26 cellular contexts compared by ENCODE assay signal in the genomic region with DNA sequence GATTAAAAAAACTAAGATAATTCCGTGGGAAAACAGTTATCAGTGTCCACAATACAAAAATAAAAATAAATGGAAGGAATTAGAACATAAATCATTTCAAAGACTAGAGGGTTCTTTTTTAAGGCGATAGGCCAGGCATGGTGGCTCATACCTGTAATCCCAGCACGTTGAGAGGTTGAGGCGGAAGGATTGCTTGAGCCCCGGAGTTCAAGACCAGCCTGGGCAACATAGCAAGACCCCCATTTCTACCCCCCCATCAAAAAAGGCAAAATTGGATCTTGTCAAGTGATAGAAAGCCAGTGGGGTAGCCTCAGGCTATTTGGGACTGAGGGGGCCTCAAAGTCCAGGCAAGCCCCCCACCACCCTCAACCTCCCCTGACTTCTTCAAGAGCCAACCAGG. TPM values are rescaled to one million over a fixed set of nuclear protein-coding genes. Genes with fewer than 3 reads are reported as not detected.
DNase-seq lines count a peak whose midpoint lies in the region; ATAC-seq, FAIRE-seq and TF ChIP-seq lines count a peak whose summit lies in the region.
"Had no signal": no experiment of that assay in that cellular context is flagged by ENCODE, and none has a peak within 500 bp of the region (broad histone marks: within the 10 kb centered on the region; RNA-seq: fewer than 3 reads in every experiment).

No MANE protein-coding gene starts in this region.

- no peak overlapping the region for H2BK15ac ChIP-seq in neuronal stem cell (ENCODE audit: low read length)

- H3K14ac ChIP-seq in neuronal stem cell (ENCODE audit: low read length) = no peak overlapping the region

- no peak overlapping the region for H3K23ac ChIP-seq in neuronal stem cell (ENCODE audit: low read depth, low read length, poor library complexity)

- DNase-seq in K562 (ENCODE audit: extremely low read depth in 1 of 4, low spot score in 3 of 4) (no peak), neuronal stem cell (ENCODE audit: low spot score) (no peak), HPDE6-E6E7 (ENCODE audit: extremely low spot score) (no peak), NCI-H82 treated with DMSO at 0.1 percent for 48 hours (lab: John Stamatoyannopoulos, UW; ENCODE audit: unreplicated experiment) (no peak)
- DNase-seq: 8988T; ACHN; BE2C; C1 segment of cervical spinal cord; CD4-positive, alpha-beta memory T cell; CD4-positive, CD25-positive, alpha-beta regulatory T cell; CD8-positive, alpha-beta memory T cell; COR-L47; DMS 273 treated with DMSO at 0.1 percent for 48 hours; DMS153; DMS53; DMS79; DND-41; EL; GDM1 had no signal

- H3K27ac ChIP-seq in K562 (ENCODE audit: extremely low read depth, low read depth, low read length) = no peak overlapping the region
- no peak overlapping the region for H3K27ac ChIP-seq in neuronal stem cell (replicated peaks; ENCODE audit: low read length)
- H3K27ac ChIP-seq: BLaER1 had no signal

- H3K4ac ChIP-seq in neuronal stem cell (ENCODE audit: low read length) = no peak overlapping the region

- no peak overlapping the region for H3K18ac ChIP-seq in neuronal stem cell (ENCODE audit: low read length)

- peak overlapping the region; percentile 40 for H2AK5ac ChIP-seq in neuronal stem cell (ENCODE audit: low read depth, low read length)

- H2AFZ ChIP-seq in K562 (ENCODE audit: low read depth, low read length) (no peak overlapping the region), neuronal stem cell (ENCODE audit: low read length) (no peak overlapping the region)

- H4K20me1 ChIP-seq in K562 (replicated peaks; ENCODE audit: control insufficient read depth, insufficient read depth, low read length) = no peaks in the 10 kb centered on the region
- H4K20me1 ChIP-seq: BLaER1 had no signal

- CTCF ChIA-PET in K562 (lab: Yijun Ruan, JAX; ENCODE audit: low intra/inter-chr PET ratio) = interaction anchor here (1.7 kb wide), 1 partner anchor 9 kb away, joined by 5 read pairs; no protein-coding TSS in a partner anchor

- intact Hi-C loops in K562 (cut with micrococcal nuclease) = no loop called here

- peaks cover 0 to 6% of the 10 kb centered on the region in 2 experiments; a peak in 2 of 5 replicates for H3K4me1 ChIP-seq in K562 (replicated peaks in 1 of 2; ENCODE audit: control insufficient read depth in 2 of 2, insufficient read depth in 2 of 2, low read length in 2 of 2)
- no peaks in the 10 kb centered on the region for H3K4me1 ChIP-seq in neuronal stem cell (ENCODE audit: control insufficient read depth in 2 of 2, insufficient read depth in 1 of 2, low read depth in 1 of 2, low read length in 2 of 2)
- H3K4me1 ChIP-seq: BE2C, BLaER1 had no signal

- H2BK12ac ChIP-seq in neuronal stem cell (ENCODE audit: low read length) = no peak overlapping the region

- no peak overlapping the region for H4K8ac ChIP-seq in neuronal stem cell (ENCODE audit: low read depth, low read length)

- no peak for TF ChIP-seq EP300 in K562 (IDR thresholded peaks at IDR 0.05; ENCODE audit: low read length)

- no peak for ATAC-seq in K562
- no peak for ATAC-seq in GM19035 (IDR thresholded peaks at IDR 0.05; ENCODE audit: unreplicated experiment)
- ATAC-seq: GM12878 had no signal

- H2BK5ac ChIP-seq in neuronal stem cell (ENCODE audit: low read length) = no peak overlapping the region

- 36% methylated on average over 5 of the region's 5 CpGs for WGBS in K562 (ENCODE audit: insufficient coverage, low coverage, missing lambda C conversion rate)
- no CpG with 5 or more reads among the region's 5 CpGs for WGBS in neuronal stem cell (ENCODE audit: extremely low coverage in 2 of 2, insufficient read length in 2 of 2, insufficient replicate concordance in 1 of 2), 2 donors

- TF ChIP-seq CTCF in K562 (IDR thresholded peaks at IDR 0.05 in 2 of 3, conservative IDR thresholded peaks at IDR 0.05 in 1 of 3; ENCODE audit: insufficient read depth in 2 of 3, low read depth in 1 of 3, low read length in 3 of 3) = no peak

- no peaks in the 10 kb centered on the region for H3K79me1 ChIP-seq in neuronal stem cell (ENCODE audit: low read depth, low read length)

- no peaks in the 10 kb centered on the region for H3K79me2 ChIP-seq in K562 (ENCODE audit: control insufficient read depth, insufficient read depth, low read length)

- H3K4me2 ChIP-seq in K562 (ENCODE audit: insufficient read depth, low read length) (no peak overlapping the region), neuronal stem cell (ENCODE audit: insufficient read depth, low read length, poor library complexity, severe bottlenecking) (no peak overlapping the region)
- H3K4me2 ChIP-seq: BLaER1 had no signal

- in situ Hi-C loops in K562 (cut with MboI) = no loop called here

- no peak for TF ChIP-seq RAD21 in K562 (CRISPR knock-in tag; conservative IDR thresholded peaks at IDR 0.05 in 1 of 2, IDR thresholded peaks at IDR 0.05 in 1 of 2)

- H3K9me3 ChIP-seq in K562 (replicated peaks; ENCODE audit: control insufficient read depth, insufficient read depth, low read depth, low read length) = peaks cover 6% of the 10 kb centered on the region; the same call in 1 of the 2 replicates
- no peaks in the 10 kb centered on the region for H3K9me3 ChIP-seq in neuronal stem cell (replicated peaks in 1 of 2; ENCODE audit: control insufficient read depth in 2 of 2, insufficient read depth in 1 of 2, low read depth in 1 of 2, low read length in 2 of 2)
- H3K9me3 ChIP-seq: BE2C had no signal

- POLR2A ChIA-PET in K562 (lab: Yijun Ruan, JAX) = no interaction called here

- FAIRE-seq in K562 (lab: Jason Lieb, UNC) = no peak
- FAIRE-seq: A204.1, GM12878, GM12892, GM18507, GM19239 had no signal

- no peaks in the 10 kb centered on the region for H3K36me3 ChIP-seq in K562 (ENCODE audit: control insufficient read depth, insufficient read depth, low read length)
- H3K36me3 ChIP-seq in neuronal stem cell (replicated peaks in 1 of 2; ENCODE audit: control insufficient read depth in 2 of 2, insufficient read depth in 2 of 2, low read length in 2 of 2) = no peaks in the 10 kb centered on the region
- H3K36me3 ChIP-seq: BE2C had no signal

- H3K9ac ChIP-seq in K562 (ENCODE audit: insufficient read depth in 1 of 2, low read depth in 2 of 2, low read length in 2 of 2) (no peak overlapping the region), neuronal stem cell (ENCODE audit: low read depth, low read length, poor library complexity) (no peak overlapping the region)
- H3K9ac ChIP-seq: BLaER1 had no signal

- H4K91ac ChIP-seq in neuronal stem cell (ENCODE audit: low read depth, low read length, poor library complexity) = no peak overlapping the region

- H2BK120ac ChIP-seq in neuronal stem cell (ENCODE audit: low read depth, low read length) = no peak overlapping the region

- no peak for TF ChIP-seq POLR2A in K562 (conservative IDR thresholded peaks at IDR 0.05)

- BruUV-seq in K562 (replicated peaks; lab: Mats Ljungman, UMichigan) = no TSS peak

- no peaks in the 10 kb centered on the region for H3K9me1 ChIP-seq in K562 (ENCODE audit: control insufficient read depth, insufficient read depth, low read length)

- H3K4me3 ChIP-seq in K562 (no peak overlapping the region), neuronal stem cell (ENCODE audit: low read length in 2 of 2) (no peak overlapping the region)
- H3K4me3 ChIP-seq: BLaER1, GM12878 had no signal

- H3K27me3 ChIP-seq in K562 (ENCODE audit: control insufficient read depth in 2 of 2, insufficient read depth in 2 of 2, low read length in 2 of 2) (peaks cover 0 to 6% of the 10 kb centered on the region in 2 experiments; a peak in 1 of 5 replicates), neuronal stem cell (ENCODE audit: control insufficient read depth in 3 of 3, insufficient read depth in 3 of 3, low read depth in 1 of 3, low read length in 3 of 3) (peaks cover 0 to 2% (median 0%) of the 10 kb centered on the region in 3 experiments)
- H3K27me3 ChIP-seq: BE2C, BLaER1 had no signal

RNA-seq across cellular contexts. Expression of a gene that starts 20.6 kb away (rescaled TPM):
- total RNA-seq in K562 (2011; cell fraction: chromatin; rRNA removed; ENCODE audit: low replicate concordance) = 265 and 326 TPM in 2 replicates
- total RNA-seq in K562 (2011; cell fraction: nucleolus; rRNA removed) = 95.2 and 116 TPM in 2 replicates
- total RNA-seq in K562 (2011; cell fraction: nucleoplasm; rRNA removed) = 147 and 156 TPM in 2 replicates
- total RNA-seq in K562 (2014; rRNA removed) (35.0 and 37.1 TPM in 2 replicates), K562 (2014; rRNA removed; fragmentation: Illumina TruSeq; extraction: Trizol) (49.4 and 50.7 TPM in 2 replicates), K562 (2015; rRNA removed; fragmentation: Illumina TruSeq; extraction: Trizol) (47.5 and 52.5 TPM in 2 replicates), K562 (2021) (43.2 and 46.7 TPM in 2 replicates)
- polyA plus RNA-seq in K562 (2011; rRNA removed) (114 and 134 TPM in 2 replicates), K562 (2014; fragmentation: Illumina TruSeq; extraction: Trizol) (92.7 and 113 TPM in 2 replicates), K562 (2014; fragmentation: Nextera tagmentation; extraction: Ambion mirVana) (1 to 10 TPM; 2.7 to 5.6 TPM), K562 (2014; rRNA removed) (44.4 and 52.8 TPM in 2 replicates)
- 93.4 and 98.1 TPM in 2 replicates for polyA plus RNA-seq in K562 (2011; cell fraction: cytosol; rRNA removed)
- polyA plus RNA-seq in K562 (2011; cell fraction: nucleus; rRNA removed) = 150 and 166 TPM in 2 replicates
- polyA plus RNA-seq in K562 (2012) = 38.7 and 48.5 TPM in 2 replicates
- polyA minus RNA-seq in K562 (2011; rRNA and poly(A)+ RNA removed) = 120 and 125 TPM in 2 replicates
- 44.7 and 51.1 TPM in 2 replicates for polyA minus RNA-seq in K562 (2011; cell fraction: cytosol; rRNA and poly(A)+ RNA removed)
- 49.7 and 85.1 TPM in 2 replicates for polyA minus RNA-seq in K562 (2011; cell fraction: nucleus; rRNA and poly(A)+ RNA removed)
- polyA plus RNA-seq in neuronal stem cell (2013, experiment 1 of 2) = 13.5 TPM
- polyA plus RNA-seq in neuronal stem cell (2013, experiment 2 of 2) = 13.4 TPM

RNA-seq across cellular contexts. Expression of a gene that starts 59.4 kb away (rescaled TPM):
- total RNA-seq in K562 (2011; cell fraction: chromatin; rRNA removed; ENCODE audit: low replicate concordance) = 216 and 541 TPM in 2 replicates
- total RNA-seq in K562 (2011; cell fraction: nucleolus; rRNA removed) = 238 and 253 TPM in 2 replicates
- 194 and 215 TPM in 2 replicates for total RNA-seq in K562 (2011; cell fraction: nucleoplasm; rRNA removed)
- total RNA-seq in K562 (2014; rRNA removed) = 112 and 116 TPM in 2 replicates
- 21.7 and 24.8 TPM in 2 replicates for total RNA-seq in K562 (2014; rRNA removed; fragmentation: Illumina TruSeq; extraction: Trizol)
- total RNA-seq in K562 (2015; rRNA removed; fragmentation: Illumina TruSeq; extraction: Trizol) = 51.5 and 52.2 TPM in 2 replicates
- total RNA-seq in K562 (2021) = 195 and 199 TPM in 2 replicates
- polyA plus RNA-seq in K562 (2011; rRNA removed) = 61.6 and 138 TPM in 2 replicates
- polyA plus RNA-seq in K562 (2011; cell fraction: cytosol; rRNA removed) = 70.1 and 167 TPM in 2 replicates
- polyA plus RNA-seq in K562 (2011; cell fraction: nucleus; rRNA removed) = 212 and 301 TPM in 2 replicates
- polyA plus RNA-seq in K562 (2012) = 106 and 148 TPM in 2 replicates
- 143 and 183 TPM in 2 replicates for polyA plus RNA-seq in K562 (2014; fragmentation: Illumina TruSeq; extraction: Trizol)
- 1 to 10 TPM; 3.5 to 6.0 TPM for polyA plus RNA-seq in K562 (2014; fragmentation: Nextera tagmentation; extraction: Ambion mirVana)
- polyA plus RNA-seq in K562 (2014; rRNA removed) = 112 and 133 TPM in 2 replicates
- polyA minus RNA-seq in K562 (2011; rRNA and poly(A)+ RNA removed) = 53.1 and 54.9 TPM in 2 replicates
- polyA minus RNA-seq in K562 (2011; cell fraction: cytosol; rRNA and poly(A)+ RNA removed) = 100 and 118 TPM in 2 replicates
- polyA minus RNA-seq in K562 (2011; cell fraction: nucleus; rRNA and poly(A)+ RNA removed) = 61.7 and 93.0 TPM in 2 replicates
- 35.4 TPM for polyA plus RNA-seq in neuronal stem cell (2013, experiment 1 of 2)
- 33.4 TPM for polyA plus RNA-seq in neuronal stem cell (2013, experiment 2 of 2)
